ENCODE assay signal across 24 cellular contexts in the genomic region with DNA sequence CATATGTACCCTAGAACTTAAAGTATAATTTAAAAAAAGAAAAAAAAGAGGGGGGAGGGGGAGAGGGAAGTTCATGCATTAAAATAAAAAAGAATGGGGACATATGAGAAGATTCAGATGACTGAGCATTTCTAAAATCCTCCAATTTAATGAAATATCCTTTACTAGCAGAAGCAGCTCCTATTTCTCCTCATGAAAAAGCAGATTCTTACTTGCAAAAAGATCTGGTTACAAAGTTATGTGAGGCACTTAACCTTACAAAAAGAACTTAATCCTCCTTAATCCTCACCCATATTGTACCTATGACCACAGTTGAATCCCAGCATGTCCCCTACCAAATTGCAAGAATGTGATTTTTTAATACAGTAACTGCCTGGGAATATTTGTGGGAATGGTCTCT.
DNase-seq lines count a peak whose midpoint lies in the region; ATAC-seq and TF ChIP-seq lines count a peak whose summit lies in the region.
"Had no signal": no experiment of that assay in that cellular context is flagged by ENCODE, and none has a peak within 500 bp of the region (broad histone marks: within the 10 kb centered on the region; RNA-seq: fewer than 3 reads in every experiment).

No MANE protein-coding gene starts in this region.

- H3K4me1 Mint-ChIP-seq in Calu3 (ENCODE audit: low read depth, unreplicated experiment) = peaks cover 9% of the 10 kb centered on the region
- peaks cover 26% of the 10 kb centered on the region for H3K4me1 Mint-ChIP-seq in T-helper 1 cell treated with Interleukin-12 subunit alpha and Interleukin-12 subunit beta and Interleukin-4 antibody, amounts not matched to agents 30 μg/mL and 1 μg/mL, for 36 hours (ENCODE audit: low read depth)
- H3K4me1 Mint-ChIP-seq in stimulated activated naive B cell treated with anti-CD40 and anti-IgM and Interleukin-4, amounts not matched to agents 10 μg/mL and 1 μg/mL and 100 μg/mL, for 72 hours = no peaks in the 10 kb centered on the region

- no peaks in the 10 kb centered on the region for H3K27me3 Mint-ChIP-seq in Calu3 (ENCODE audit: unreplicated experiment)
- H3K27me3 Mint-ChIP-seq in T-helper 1 cell treated with Interleukin-12 subunit alpha and Interleukin-12 subunit beta and Interleukin-4 antibody, amounts not matched to agents 30 μg/mL and 1 μg/mL, for 36 hours (ENCODE audit: low read depth) = no peaks in the 10 kb centered on the region
- H3K27me3 Mint-ChIP-seq in stimulated activated naive B cell treated with anti-CD40 and anti-IgM and Interleukin-4, amounts not matched to agents 10 μg/mL and 1 μg/mL and 100 μg/mL, for 72 hours = peaks cover 0 to 1% of the 10 kb centered on the region in 2 donors
- H3K27me3 Mint-ChIP-seq: dendritic cell treated with granulocyte-macrophage colony-stimulating factor and Interleukin-4, amounts not matched to agents 40 ng/mL and 50 ng/mL, for 4 days had no signal

- no peaks in the 10 kb centered on the region for H3K36me3 Mint-ChIP-seq in Calu3 (ENCODE audit: insufficient read depth, unreplicated experiment)
- H3K36me3 Mint-ChIP-seq in T-helper 1 cell treated with Interleukin-12 subunit alpha and Interleukin-12 subunit beta and Interleukin-4 antibody, amounts not matched to agents 30 μg/mL and 1 μg/mL, for 36 hours (ENCODE audit: low read depth) = peaks cover 22% of the 10 kb centered on the region
- no peaks in the 10 kb centered on the region for H3K36me3 Mint-ChIP-seq in stimulated activated naive B cell treated with anti-CD40 and anti-IgM and Interleukin-4, amounts not matched to agents 10 μg/mL and 1 μg/mL and 100 μg/mL, for 72 hours

- no peaks in the 10 kb centered on the region for H3K9me3 Mint-ChIP-seq in Calu3 (ENCODE audit: low read depth, unreplicated experiment)
- peaks cover 27% of the 10 kb centered on the region for H3K9me3 Mint-ChIP-seq in T-helper 1 cell treated with Interleukin-12 subunit alpha and Interleukin-12 subunit beta and Interleukin-4 antibody, amounts not matched to agents 30 μg/mL and 1 μg/mL, for 36 hours
- H3K9me3 Mint-ChIP-seq in stimulated activated naive B cell treated with anti-CD40 and anti-IgM and Interleukin-4, amounts not matched to agents 10 μg/mL and 1 μg/mL and 100 μg/mL, for 72 hours = peaks cover 3 to 4% of the 10 kb centered on the region in 2 donors
- H3K9me3 Mint-ChIP-seq: dendritic cell treated with granulocyte-macrophage colony-stimulating factor and Interleukin-4, amounts not matched to agents 40 ng/mL and 50 ng/mL, for 4 days had no signal

- no peaks in the 10 kb centered on the region for H3K9me3 ChIP-seq in A673 (ENCODE audit: low read depth, low read length, poor library complexity, severe bottlenecking)
- H3K9me3 ChIP-seq: body of pancreas, esophagus squamous epithelium, Peyer's patch had no signal

- POLR2A ChIA-PET in A673 (lab: Charles Lee; ENCODE audit: low non-redundant PET) = no interaction called here

- H3K27me3 ChIP-seq in A673 (replicated peaks; ENCODE audit: insufficient read depth, low read depth, low read length, poor library complexity) = no peaks in the 10 kb centered on the region
- H3K27me3 ChIP-seq: body of pancreas, esophagus squamous epithelium, heart left ventricle, Peyer's patch had no signal

- BruUV-seq in A673 (replicated peaks; lab: Mats Ljungman, UMichigan) (no TSS peak), Calu3 (replicated peaks; lab: Mats Ljungman, UMichigan) (no TSS peak)

- CTCF ChIA-PET in A673 (lab: Charles Lee) = no interaction called here
- CTCF ChIA-PET in Calu3 (lab: Charles Lee) = no interaction called here

- H3K27ac ChIP-seq in A673 (ENCODE audit: low read depth, low read length, poor library complexity, severe bottlenecking) (peak overlapping the region; percentile 21), epithelial cell of prostate (peak overlapping the region; percentile 54)
- H3K27ac ChIP-seq: body of pancreas, C4-2B, esophagus squamous epithelium, heart left ventricle, parathyroid adenoma, Peyer's patch had no signal

- intact Hi-C loops in A673 (cut with micrococcal nuclease; ENCODE audit: unreplicated experiment) = no loop called here
- intact Hi-C loops in Calu3 (cut with micrococcal nuclease; ENCODE audit: unreplicated experiment) = no loop called here

- no peak overlapping the region for H3K4me3 ChIP-seq in A673 (ENCODE audit: low read depth, low read length, poor library complexity, severe bottlenecking)
- H3K4me3 ChIP-seq: body of pancreas, esophagus squamous epithelium, heart left ventricle, Peyer's patch had no signal

- TF ChIP-seq CTCF in A673 (conservative IDR thresholded peaks at IDR 0.05; ENCODE audit: low read depth, low read length) (no peak), Calu3 (IDR thresholded peaks at IDR 0.05; ENCODE audit: unreplicated experiment) (no peak)

- H3K27ac Mint-ChIP-seq in Calu3 (ENCODE audit: unreplicated experiment) = peak overlapping the region; percentile 64
- H3K27ac Mint-ChIP-seq in T-helper 1 cell treated with Interleukin-12 subunit alpha and Interleukin-12 subunit beta and Interleukin-4 antibody, amounts not matched to agents 30 μg/mL and 1 μg/mL, for 36 hours = peak overlapping the region; percentile 27
- H3K27ac Mint-ChIP-seq in stimulated activated naive B cell treated with anti-CD40 and anti-IgM and Interleukin-4, amounts not matched to agents 10 μg/mL and 1 μg/mL and 100 μg/mL, for 72 hours = no peak overlapping the region
- H3K27ac Mint-ChIP-seq: dendritic cell treated with granulocyte-macrophage colony-stimulating factor and Interleukin-4, amounts not matched to agents 40 ng/mL and 50 ng/mL, for 4 days had no signal

- ATAC-seq in stimulated activated naive B cell treated with anti-CD40 and anti-IgM and Interleukin-4, amounts not matched to agents 10 μg/mL and 1 μg/mL and 100 μg/mL, for 72 hours (replicated peaks) = no peak
- ATAC-seq: body of pancreas, heart left ventricle had no signal

- H3K36me3 ChIP-seq in A673 (ENCODE audit: insufficient read depth, low read length, poor library complexity, severe bottlenecking) = no peaks in the 10 kb centered on the region
- H3K36me3 ChIP-seq: esophagus squamous epithelium, heart left ventricle, Peyer's patch had no signal

- H3K4me3 Mint-ChIP-seq in Calu3 (ENCODE audit: low read depth, unreplicated experiment) = no peak overlapping the region
- H3K4me3 Mint-ChIP-seq in T-helper 1 cell treated with Interleukin-12 subunit alpha and Interleukin-12 subunit beta and Interleukin-4 antibody, amounts not matched to agents 30 μg/mL and 1 μg/mL, for 36 hours = no peak overlapping the region
- H3K4me3 Mint-ChIP-seq in stimulated activated naive B cell treated with anti-CD40 and anti-IgM and Interleukin-4, amounts not matched to agents 10 μg/mL and 1 μg/mL and 100 μg/mL, for 72 hours = no peak overlapping the region
- H3K4me3 Mint-ChIP-seq: dendritic cell treated with granulocyte-macrophage colony-stimulating factor and Interleukin-4, amounts not matched to agents 40 ng/mL and 50 ng/mL, for 4 days had no signal

- no peak for DNase-seq in A673 (ENCODE audit: low spot score)
- DNase-seq in Calu3 = no peak
- DNase-seq in epithelial cell of prostate (ENCODE audit: low read depth, low spot score) = no peak
- DNase-seq in stimulated activated naive B cell treated with anti-CD40 and anti-IgM and Interleukin-4, amounts not matched to agents 10 μg/mL and 1 μg/mL and 100 μg/mL, for 72 hours = no peak
- DNase-seq in DMS153 (lab: John Stamatoyannopoulos, UW) = no peak
- DNase-seq in stimulated activated CD4-positive, alpha-beta T cell treated with anti-CD3 and anti-CD28 coated beads, Interleukin-4, amount 100 ng/mL, for 1 hour = no peak
- DNase-seq: activated effector memory CD4-positive, alpha-beta T cell treated with anti-CD3 and anti-CD28 coated beads, Interleukin-2, amount 50 U/mL, for 16 hours; body of pancreas; COR-L47; esophagus squamous epithelium; heart left ventricle; Kasumi-1; kidney; NCI-H1436; NCI-H2081 treated with DMSO at 0.1 percent for 48 hours; Peyer's patch; SHP77; small intestine; stimulated activated CD4-positive, alpha-beta T cell treated with anti-CD3 and anti-CD28 coated beads, Interleukin-2, amount 100 ng/mL, for 24 hours; stimulated activated CD8-positive, alpha-beta memory T cell treated with anti-CD3 and anti-CD28 coated beads, Interleukin-4, amount 100 ng/mL, for 48 hours had no signal

- H3K4me1 ChIP-seq in A673 (ENCODE audit: insufficient read depth, low read length, poor library complexity, severe bottlenecking) = no peaks in the 10 kb centered on the region
- H3K4me1 ChIP-seq: body of pancreas, esophagus squamous epithelium, heart left ventricle, parathyroid adenoma, Peyer's patch had no signal
